22 cellular contexts compared by ENCODE assay signal in genomic region chr16:64345142-64345541, GRCh38.
"Had no signal": no experiment of that assay in that cellular context is flagged by ENCODE, and none has a peak within 500 bp of the region (broad histone marks: within the 10 kb centered on the region; RNA-seq: fewer than 3 reads in every experiment).

No MANE protein-coding gene starts in this region.

- H3K9me3 ChIP-seq: MG63, SJCRH30 had no signal

- H3K36me3 ChIP-seq: MG63, SJCRH30 had no signal

- H3K27me3 ChIP-seq: MG63, SJCRH30 had no signal

- H3K27ac ChIP-seq: RWPE1, SJCRH30 had no signal

- ATAC-seq: Panc1, PC-3, Right ventricle myocardium inferior, SK-N-SH treated with all-trans-retinoic acid at 6 μM for 48 hours had no signal

- DNase-seq: KBM-7, MG63, NCI-H1092, NCI-H1105 treated with DMSO at 0.1 percent for 48 hours, NCI-H1436, NCI-H187, NCI-H2029, NCI-H2081 treated with DMSO at 0.1 percent for 48 hours, NCI-H2171, NCI-H226, NCI-H446, NCI-H510A, NCI-H524 treated with DMSO at 0.1 percent for 48 hours, NCI-H69, NCI-H774, PC-3, SHP77 treated with DMSO at 0.1 percent for 48 hours, SJCRH30 had no signal

- H3K4me3 ChIP-seq: MG63, SJCRH30 had no signal

- H3K4me1 ChIP-seq: SJCRH30 had no signal
